Comparison of ENCODE assay signal across 5 cellular contexts in genomic region chr3:133980550-133980949, GRCh38. TPM values are rescaled to one million over a fixed set of nuclear protein-coding genes. Genes with fewer than 3 reads are reported as not detected.
"Had no signal": no experiment of that assay in that cellular context is flagged by ENCODE, and none has a peak within 500 bp of the region (broad histone marks: within the 10 kb centered on the region; RNA-seq: fewer than 3 reads in every experiment).

No MANE protein-coding gene starts in this region.

- DNase-seq: H9, HCEC 1CT, IMR-90 had no signal

- H3K4me2 ChIP-seq: GM23338 had no signal

- ATAC-seq: GM23338 had no signal

- H3K4me3 ChIP-seq: GM23338 had no signal

RNA-seq across cellular contexts. Expression of gene SLCO2A1, which starts 49.2 kb away (rescaled TPM):
- total RNA-seq: HT-29 had no signal
